In the genomic region with DNA sequence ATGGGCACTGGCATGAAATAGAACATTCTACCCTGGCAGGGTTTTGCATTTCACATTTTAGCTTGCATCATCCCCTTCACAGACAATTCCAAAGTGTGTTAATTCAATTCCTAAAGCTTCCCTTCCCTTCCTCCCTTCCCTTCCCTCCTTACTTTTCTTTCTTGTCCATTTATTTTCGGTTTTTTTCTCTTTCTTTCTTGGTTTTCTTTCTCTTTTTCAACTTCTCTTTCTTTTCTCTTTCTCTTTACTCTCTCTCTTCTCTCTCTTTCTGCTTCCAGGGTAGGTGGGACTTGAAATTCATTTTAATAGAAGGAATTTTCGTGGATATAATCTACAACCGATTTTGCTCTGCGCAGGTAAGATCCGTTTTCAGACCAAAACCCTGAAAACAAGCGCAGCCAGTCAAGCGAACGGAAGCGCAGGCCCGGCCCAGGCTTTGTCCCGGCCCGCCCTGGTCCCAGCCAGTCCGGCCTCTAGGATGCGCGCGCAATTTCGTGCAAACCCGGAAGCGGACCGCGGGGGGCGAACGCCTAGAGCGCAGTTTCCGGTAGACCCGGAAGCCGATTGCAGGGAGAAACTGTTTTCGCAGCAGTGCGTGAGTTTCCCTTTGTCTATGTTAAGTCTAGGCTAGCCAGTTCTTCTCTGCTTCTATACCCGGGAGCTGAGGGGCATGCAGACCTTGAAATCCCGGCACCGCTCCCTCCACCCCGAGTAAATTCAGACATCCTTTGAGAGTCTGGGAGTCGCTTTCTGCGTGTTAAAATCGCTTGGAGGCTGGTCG, we compare ENCODE assay signal across 8 cellular contexts. TPM values are rescaled to one million over a fixed set of nuclear protein-coding genes. Genes with fewer than 3 reads are reported as not detected.
DNase-seq lines count a peak whose midpoint lies in the region; TF ChIP-seq lines count a peak whose summit lies in the region.

ZNF528 (plus strand) TSS at position 540 of the 781 bp plus-strand sequence. CDS start 4,165 bp downstream, outside the sequence.

- H4K20me1 ChIP-seq in neural progenitor cell (ENCODE audit: low read depth) = no peaks in the 10 kb centered on the region

- no peaks in the 10 kb centered on the region for H3F3A ChIP-seq in neural progenitor cell (ENCODE audit: low read depth)

- no peak within 1 kb of the TSS for H3K4me3 Mint-ChIP-seq in neural progenitor cell
- peak within 1 kb of the TSS; percentile 86 for H3K4me3 Mint-ChIP-seq in stimulated activated naive CD8-positive, alpha-beta T cell treated with anti-CD3 and anti-CD28 coated beads, Interleukin-15, Interleukin-2, amounts not matched to agents 100 ng/mL and 50 ng/mL, for 24 hours

- H3K27ac ChIP-seq in RWPE1 (peak within 1 kb of the TSS; percentile 70), neural progenitor cell (peak within 1 kb of the TSS; percentile 65)

- CTCF ChIA-PET in RWPE1 (lab: Yijun Ruan, JAX) = no interaction called here

- peak within 1 kb of the TSS; percentile 94 for H3K4me3 ChIP-seq in fibroblast of the aortic adventitia (ENCODE audit: low read depth, low read length)
- peak within 1 kb of the TSS; percentile 65 for H3K4me3 ChIP-seq in neural progenitor cell

- peaks cover 3% of the 10 kb centered on the region for H3K27me3 Mint-ChIP-seq in neural progenitor cell (ENCODE audit: insufficient read depth, low read depth)
- no peaks in the 10 kb centered on the region for H3K27me3 Mint-ChIP-seq in stimulated activated naive CD8-positive, alpha-beta T cell treated with anti-CD3 and anti-CD28 coated beads, Interleukin-15, Interleukin-2, amounts not matched to agents 100 ng/mL and 50 ng/mL, for 24 hours

- no peak within 1 kb of the TSS for H3K27ac Mint-ChIP-seq in neural progenitor cell
- peak within 1 kb of the TSS; percentile 86 for H3K27ac Mint-ChIP-seq in stimulated activated naive CD8-positive, alpha-beta T cell treated with anti-CD3 and anti-CD28 coated beads, Interleukin-15, Interleukin-2, amounts not matched to agents 100 ng/mL and 50 ng/mL, for 24 hours

- H3K9ac ChIP-seq in neural progenitor cell = peak within 1 kb of the TSS; percentile 74

- no peaks in the 10 kb centered on the region for H3K36me3 ChIP-seq in neural progenitor cell

- POLR2A ChIA-PET in RWPE1 (lab: Yijun Ruan, JAX; ENCODE audit: low non-redundant PET) = interaction anchor here (0.5 kb wide), 1 partner anchor 208 kb away, joined by 4 read pairs; the partner anchor contains the start of gene PPP2R1A

- no peaks in the 10 kb centered on the region for H3K9me3 ChIP-seq in neural progenitor cell (ENCODE audit: low read depth)

- TF ChIP-seq CTCF in RWPE1 (conservative IDR thresholded peaks at IDR 0.05; ENCODE audit: low read depth) = no peak
- no peak for TF ChIP-seq CTCF in fibroblast of the aortic adventitia (IDR thresholded peaks at IDR 0.05; ENCODE audit: insufficient read depth, low read length)
- no peak for TF ChIP-seq CTCF in neural progenitor cell (IDR thresholded peaks at IDR 0.05)

- H3K4me2 ChIP-seq in neural progenitor cell = peak within 1 kb of the TSS; percentile 65

- no peaks in the 10 kb centered on the region for H3K4me1 Mint-ChIP-seq in neural progenitor cell
- peaks cover 17% of the 10 kb centered on the region for H3K4me1 Mint-ChIP-seq in stimulated activated naive CD8-positive, alpha-beta T cell treated with anti-CD3 and anti-CD28 coated beads, Interleukin-15, Interleukin-2, amounts not matched to agents 100 ng/mL and 50 ng/mL, for 24 hours (ENCODE audit: low read depth)

- H3K79me2 ChIP-seq in neural progenitor cell (ENCODE audit: low read depth) = peaks cover 14% of the 10 kb centered on the region

- no peaks in the 10 kb centered on the region for H3K27me3 ChIP-seq in neural progenitor cell

- no peaks in the 10 kb centered on the region for H3K36me3 Mint-ChIP-seq in neural progenitor cell
- peaks cover 78% of the 10 kb centered on the region for H3K36me3 Mint-ChIP-seq in stimulated activated naive CD8-positive, alpha-beta T cell treated with anti-CD3 and anti-CD28 coated beads, Interleukin-15, Interleukin-2, amounts not matched to agents 100 ng/mL and 50 ng/mL, for 24 hours (ENCODE audit: low read depth)

- no peaks in the 10 kb centered on the region for H3K4me1 ChIP-seq in neural progenitor cell

- peaks cover 54% of the 10 kb centered on the region for H3K9me3 Mint-ChIP-seq in neural progenitor cell
- peaks cover 45% of the 10 kb centered on the region for H3K9me3 Mint-ChIP-seq in stimulated activated naive CD8-positive, alpha-beta T cell treated with anti-CD3 and anti-CD28 coated beads, Interleukin-15, Interleukin-2, amounts not matched to agents 100 ng/mL and 50 ng/mL, for 24 hours

- peak within 1 kb of the TSS; percentile 51 for H2AFZ ChIP-seq in neural progenitor cell (replicated peaks)

- DNase-seq in NCI-H1417 (lab: John Stamatoyannopoulos, UW) (peak; percentile 69 to 89 (median 82)), NCI-H1417 treated with DMSO at 0.1 percent for 48 hours (lab: John Stamatoyannopoulos, UW) (no peak), HT1080 (ENCODE audit: low read depth) (peak; percentile 86), RWPE1 (ENCODE audit: low spot score) (peak; percentile 93), fibroblast of the aortic adventitia (ENCODE audit: low read depth) (peak; percentile 93), neural progenitor cell (ENCODE audit: low spot score) (peak; percentile 92)
- peak; percentile 95 for DNase-seq in activated gamma-delta T cell treated with anti-CD3 and anti-CD28 coated beads, Interleukin-2, amount 50 U/mL, for 16 hours (ENCODE audit: low read depth)

RNA-seq across cellular contexts. Expression of gene ZNF528, which starts in this region (rescaled TPM):
- total RNA-seq in HT1080 (2014; rRNA removed; shearing (Covaris generic)) = 9.2 and 11.0 TPM in 2 replicates
- 3.4 and 4.5 TPM in 2 replicates for polyA plus RNA-seq in HT1080 (2015; cell fraction: cytosol; rRNA removed)
- 8.2 and 11.3 TPM in 2 replicates for polyA plus RNA-seq in HT1080 (2015; cell fraction: nucleus; rRNA removed)
- total RNA-seq in fibroblast of the aortic adventitia (ENCODE audit: low replicate concordance) (42.5 and 72.3 TPM in 2 replicates), neural progenitor cell (ENCODE audit: low replicate concordance) (16.8 and 29.8 TPM in 2 replicates)
